Comparison of ENCODE assay signal across 33 cellular contexts in the genomic region with DNA sequence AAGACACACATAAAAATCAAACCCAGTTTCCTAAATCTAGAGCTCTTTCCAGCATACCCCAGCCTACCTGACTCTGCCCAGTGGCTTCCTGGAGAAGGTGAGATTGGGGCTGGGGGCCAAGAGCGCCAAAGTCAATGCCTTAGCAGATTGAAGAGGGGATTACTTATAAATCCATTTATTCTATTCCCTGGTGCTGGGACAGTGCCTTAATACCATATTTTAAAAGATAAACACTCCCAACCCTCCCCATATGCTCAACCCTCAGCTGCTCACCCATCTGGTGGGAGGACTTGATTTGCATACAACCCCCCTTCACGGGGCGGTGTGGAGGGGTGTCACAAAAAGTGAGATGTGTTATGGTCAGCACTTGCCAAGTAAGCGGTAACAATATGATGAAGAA. TPM values are rescaled to one million over a fixed set of nuclear protein-coding genes. Genes with fewer than 3 reads are reported as not detected.
"Had no signal": no experiment of that assay in that cellular context is flagged by ENCODE, and none has a peak within 500 bp of the region (broad histone marks: within the 10 kb centered on the region; RNA-seq: fewer than 3 reads in every experiment).

No MANE protein-coding gene starts in this region.

- H3K4me3 Mint-ChIP-seq: effector memory CD8-positive, alpha-beta T cell; mesothelial cell of epicardium; stimulated activated naive CD8-positive, alpha-beta T cell treated with anti-CD3 and anti-CD28 coated beads, Interleukin-15, amount 100 ng/mL, for 72 hours had no signal

- H3K9ac ChIP-seq: parathyroid adenoma had no signal

- H3K4me3 ChIP-seq: coronary artery, esophagus squamous epithelium, hepatocyte, left lung, mucosa of descending colon, right lobe of liver, suprapubic skin, transverse colon, upper lobe of right lung, uterus had no signal

- H3K4me1 ChIP-seq: parathyroid adenoma, upper lobe of right lung had no signal

- H3K9me3 Mint-ChIP-seq: mesothelial cell of epicardium; nephron; stimulated activated naive CD8-positive, alpha-beta T cell treated with anti-CD3 and anti-CD28 coated beads, Interleukin-15, amount 100 ng/mL, for 72 hours had no signal

- FAIRE-seq: endometrium, islet of Langerhans, small intestine had no signal

- H3K27ac Mint-ChIP-seq: effector memory CD8-positive, alpha-beta T cell; mesothelial cell of epicardium; naive B cell; progenitor cell of endocrine pancreas; stimulated activated naive CD8-positive, alpha-beta T cell treated with anti-CD3 and anti-CD28 coated beads, Interleukin-15, amount 100 ng/mL, for 72 hours had no signal

- H3K27ac ChIP-seq: coronary artery, esophagus squamous epithelium, hepatocyte, left lung, parathyroid adenoma, right lobe of liver, suprapubic skin, transverse colon, upper lobe of right lung, uterus had no signal

- H3K9me3 ChIP-seq: esophagus squamous epithelium, left lung, mucosa of descending colon, right lobe of liver, suprapubic skin, transverse colon, upper lobe of right lung, uterus had no signal

- H3K36me3 Mint-ChIP-seq: mesothelial cell of epicardium had no signal

- DNase-seq: dermis blood vessel endothelial cell; effector memory CD8-positive, alpha-beta T cell; erythroblast; esophagus squamous epithelium; foreskin melanocyte; head of caudate nucleus; left cardiac atrium; left lung; mesenchymal stem cell; mucosa of descending colon; naive B cell; occipital lobe; right lobe of liver; small intestine; stimulated activated CD4-positive, alpha-beta T cell treated with anti-CD3 and anti-CD28 coated beads, Interleukin-12 subunit alpha, Interleukin-12 subunit beta, amount 100 ng/mL, for 4 hours; stimulated activated CD4-positive, alpha-beta T cell treated with anti-CD3 and anti-CD28 coated beads, Interleukin-1b, Interleukin-23, amount 100 ng/mL, for 48 hours; stimulated activated CD4-positive, alpha-beta T cell treated with anti-CD3 and anti-CD28 coated beads, Interleukin-4, amount 100 ng/mL, for 1 hour; stimulated activated CD8-positive, alpha-beta memory T cell treated with anti-CD3 and anti-CD28 coated beads, Interleukin-4, amount 100 ng/mL, for 48 hours; stimulated activated naive CD4-positive, alpha-beta T cell; stimulated activated naive CD8-positive, alpha-beta T cell treated with anti-CD3 and anti-CD28 coated beads, Interleukin-15, amount 100 ng/mL, for 72 hours; transverse colon; upper lobe of right lung; uterus had no signal

- H3K79me2 ChIP-seq: hepatocyte, parathyroid adenoma had no signal

- H3K36me3 ChIP-seq: esophagus squamous epithelium, left lung, right lobe of liver, suprapubic skin, transverse colon, upper lobe of right lung, uterus had no signal

- H3K4me2 ChIP-seq: hepatocyte had no signal

- H3K27me3 ChIP-seq: uterus had no signal

- H2AFZ ChIP-seq: hepatocyte, parathyroid adenoma had no signal

RNA-seq across cellular contexts. Expression of gene DISP3, which starts 3.2 kb away (rescaled TPM):
- total RNA-seq: dermis blood vessel endothelial cell, lower leg skin, suprapubic skin, upper lobe of right lung had no signal
- polyA plus RNA-seq: hepatocyte had no signal
